12 cellular contexts compared by ENCODE assay signal in genomic region chr10:131805696-131806095, GRCh38.
DNase-seq lines count a peak whose midpoint lies in the region; ATAC-seq and TF ChIP-seq lines count a peak whose summit lies in the region.
"Had no signal": no experiment of that assay in that cellular context is flagged by ENCODE, and none has a peak within 500 bp of the region (broad histone marks: within the 10 kb centered on the region; RNA-seq: fewer than 3 reads in every experiment).

No MANE protein-coding gene starts in this region.

- no CpG with 5 or more reads among the region's 4 CpGs for WGBS in neuronal stem cell (ENCODE audit: extremely low coverage in 2 of 2, insufficient read length in 2 of 2, insufficient replicate concordance in 1 of 2), 2 donors
- 89 to 92% methylated on average over 4 of the region's 4 CpGs for WGBS in upper lobe of left lung, 2 donors
- 86% methylated on average over 4 of the region's 4 CpGs for WGBS in tibial nerve, 2 donors

- peaks cover 28% of the 10 kb centered on the region for H3K4me1 Mint-ChIP-seq in GM23338
- H3K4me1 Mint-ChIP-seq in CD14-positive monocyte, result no peaks in the 10 kb centered on the region
- H3K4me1 Mint-ChIP-seq: B cell; CD4-positive, alpha-beta memory T cell had no signal

- ATAC-seq in GM23338 (no peak), upper lobe of left lung (ENCODE audit: low FRiP score in 2 of 2) (peak; percentile 7 to 20), GM18858 (IDR thresholded peaks at IDR 0.05; ENCODE audit: unreplicated experiment) (no peak)
- ATAC-seq: K562 had no signal

- no peaks in the 10 kb centered on the region for H3K79me1 ChIP-seq in neuronal stem cell (ENCODE audit: low read depth, low read length)

- no peak overlapping the region for H3K4me3 Mint-ChIP-seq in GM23338
- H3K4me3 Mint-ChIP-seq in CD14-positive monocyte, result no peak overlapping the region
- H3K4me3 Mint-ChIP-seq: B cell; CD4-positive, alpha-beta memory T cell had no signal

- H3K9me3 ChIP-seq in neuronal stem cell (replicated peaks in 1 of 2; ENCODE audit: control insufficient read depth in 2 of 2, insufficient read depth in 1 of 2, low read depth in 1 of 2, low read length in 2 of 2), result no peaks in the 10 kb centered on the region
- no peaks in the 10 kb centered on the region for H3K9me3 ChIP-seq in upper lobe of left lung
- no peaks in the 10 kb centered on the region for H3K9me3 ChIP-seq in tibial nerve

- H3K27me3 Mint-ChIP-seq in GM23338 (ENCODE audit: insufficient read depth, low read depth, poor library complexity) (peaks cover 12% of the 10 kb centered on the region), CD14-positive monocyte (ENCODE audit: low read depth in 3 of 3) (peaks cover 4 to 10% (median 9%) of the 10 kb centered on the region in 3 donors)

- H3K9me2 ChIP-seq in GM23338 (ENCODE audit: insufficient read depth), result no peaks in the 10 kb centered on the region

- no peak overlapping the region for H3K27ac ChIP-seq in GM23338 (ENCODE audit: low read depth)
- no peak overlapping the region for H3K27ac ChIP-seq in coronary artery
- no peak overlapping the region for H3K27ac ChIP-seq in neuronal stem cell (replicated peaks; ENCODE audit: low read length)
- H3K27ac ChIP-seq in upper lobe of left lung, result no peak overlapping the region
- no peak overlapping the region for H3K27ac ChIP-seq in tibial nerve

- no peak overlapping the region for H2BK120ac ChIP-seq in neuronal stem cell (ENCODE audit: low read depth, low read length)

- H3K9me3 Mint-ChIP-seq in GM23338 (no peaks in the 10 kb centered on the region), CD14-positive monocyte (peaks cover 0 to 2% (median 0%) of the 10 kb centered on the region in 7 donors)
- H3K9me3 Mint-ChIP-seq: CD4-positive, alpha-beta memory T cell had no signal

- intact Hi-C loops in CD14-positive monocyte (cut with micrococcal nuclease), result no loop called here

- no peak overlapping the region for H2AFZ ChIP-seq in GM23338
- no peak overlapping the region for H2AFZ ChIP-seq in neuronal stem cell (ENCODE audit: low read length)

- H3K4me2 ChIP-seq in GM23338, result peak overlapping the region; percentile 11
- no peak overlapping the region for H3K4me2 ChIP-seq in neuronal stem cell (ENCODE audit: insufficient read depth, low read length, poor library complexity, severe bottlenecking)

- TF ChIP-seq EP300 in upper lobe of left lung (IDR thresholded peaks at IDR 0.05), result no peak
- TF ChIP-seq EP300 in tibial nerve (IDR thresholded peaks at IDR 0.05), result no peak

- TF ChIP-seq CTCF in GM23338 (conservative IDR thresholded peaks at IDR 0.05; ENCODE audit: low read depth in 2 of 2), result no peak
- TF ChIP-seq CTCF in coronary artery (IDR thresholded peaks at IDR 0.05), result no peak
- no peak for TF ChIP-seq CTCF in upper lobe of left lung (IDR thresholded peaks at IDR 0.05)
- TF ChIP-seq CTCF in CD14-positive monocyte (IDR thresholded peaks at IDR 0.05), result no peak
- no peak for TF ChIP-seq CTCF in tibial nerve (IDR thresholded peaks at IDR 0.05)

- H2AK5ac ChIP-seq in neuronal stem cell (ENCODE audit: low read depth, low read length), result peak overlapping the region; percentile 13

- peak overlapping the region; percentile 76 for H2BK5ac ChIP-seq in neuronal stem cell (ENCODE audit: low read length)

- no peaks in the 10 kb centered on the region for H3F3A ChIP-seq in GM23338 (replicated peaks; ENCODE audit: low read depth)

- no peak overlapping the region for H3K4ac ChIP-seq in neuronal stem cell (ENCODE audit: low read length)

- H3K36me3 ChIP-seq in GM23338 (ENCODE audit: insufficient read depth), result no peaks in the 10 kb centered on the region
- H3K36me3 ChIP-seq in neuronal stem cell (replicated peaks in 1 of 2; ENCODE audit: control insufficient read depth in 2 of 2, insufficient read depth in 2 of 2, low read length in 2 of 2), result no peaks in the 10 kb centered on the region
- H3K36me3 ChIP-seq in upper lobe of left lung, result no peaks in the 10 kb centered on the region
- H3K36me3 ChIP-seq in tibial nerve, result no peaks in the 10 kb centered on the region

- no peaks in the 10 kb centered on the region for H3K79me2 ChIP-seq in GM23338 (replicated peaks; ENCODE audit: insufficient read depth)

- H3K27me3 ChIP-seq in GM23338 (ENCODE audit: insufficient read depth) (no peaks in the 10 kb centered on the region), neuronal stem cell (ENCODE audit: control insufficient read depth in 3 of 3, insufficient read depth in 3 of 3, low read depth in 1 of 3, low read length in 3 of 3) (peaks cover 0 to 15% (median 0%) of the 10 kb centered on the region in 3 experiments), upper lobe of left lung (no peaks in the 10 kb centered on the region), tibial nerve (no peaks in the 10 kb centered on the region)

- H3K14ac ChIP-seq in neuronal stem cell (ENCODE audit: low read length), result peak overlapping the region; percentile 63

- H3K4me1 ChIP-seq in GM23338 (ENCODE audit: insufficient read depth), result peaks cover 13% of the 10 kb centered on the region
- no peaks in the 10 kb centered on the region for H3K4me1 ChIP-seq in neuronal stem cell (ENCODE audit: control insufficient read depth in 2 of 2, insufficient read depth in 1 of 2, low read depth in 1 of 2, low read length in 2 of 2)
- no peaks in the 10 kb centered on the region for H3K4me1 ChIP-seq in upper lobe of left lung
- H3K4me1 ChIP-seq in tibial nerve, result no peaks in the 10 kb centered on the region

- peak overlapping the region; percentile 26 for H2BK15ac ChIP-seq in neuronal stem cell (ENCODE audit: low read length)

- TF ChIP-seq POLR2A in upper lobe of left lung (IDR thresholded peaks at IDR 0.05), result no peak
- no peak for TF ChIP-seq POLR2A in tibial nerve (IDR thresholded peaks at IDR 0.05)

- H4K91ac ChIP-seq in neuronal stem cell (ENCODE audit: low read depth, low read length, poor library complexity), result no peak overlapping the region

- H3K4me3 ChIP-seq in GM23338, result no peak overlapping the region
- no peak overlapping the region for H3K4me3 ChIP-seq in coronary artery
- H3K4me3 ChIP-seq in neuronal stem cell (ENCODE audit: low read length in 2 of 2), result no peak overlapping the region
- H3K4me3 ChIP-seq in upper lobe of left lung, result no peak overlapping the region
- H3K4me3 ChIP-seq in tibial nerve, result no peak overlapping the region
- H3K4me3 ChIP-seq: K562 had no signal

- no peak overlapping the region; the same call in 1 of the 2 replicates for H3K27ac Mint-ChIP-seq in GM23338
- no peak overlapping the region for H3K27ac Mint-ChIP-seq in CD14-positive monocyte
- H3K27ac Mint-ChIP-seq: B cell; CD4-positive, alpha-beta memory T cell had no signal

- H3K36me3 Mint-ChIP-seq in GM23338 (ENCODE audit: low read depth), result no peaks in the 10 kb centered on the region
- H3K36me3 Mint-ChIP-seq in CD14-positive monocyte, result no peaks in the 10 kb centered on the region
- H3K36me3 Mint-ChIP-seq: CD4-positive, alpha-beta memory T cell had no signal

- no peak overlapping the region for H2BK12ac ChIP-seq in neuronal stem cell (ENCODE audit: low read length)

- H3K9ac ChIP-seq in neuronal stem cell (ENCODE audit: low read depth, low read length, poor library complexity), result peak overlapping the region; percentile 67

- H4K8ac ChIP-seq in neuronal stem cell (ENCODE audit: low read depth, low read length), result no peak overlapping the region

- H4K20me1 ChIP-seq in GM23338 (replicated peaks; ENCODE audit: insufficient read depth), result no peaks in the 10 kb centered on the region

- H3K23ac ChIP-seq in neuronal stem cell (ENCODE audit: low read depth, low read length, poor library complexity), result no peak overlapping the region

- DNase-seq in GM23338 (ENCODE audit: low spot score) (no peak), coronary artery (ENCODE audit: low spot score) (peak; percentile 28), neuronal stem cell (ENCODE audit: low spot score) (no peak), upper lobe of left lung (no peak), CD14-positive monocyte (ENCODE audit: low spot score) (no peak), tibial nerve (ENCODE audit: low spot score in 2 of 2) (no peak)
- DNase-seq: C1 segment of cervical spinal cord; CD4-positive, alpha-beta memory T cell; DMS79 had no signal

- H3K18ac ChIP-seq in neuronal stem cell (ENCODE audit: low read length), result peak overlapping the region; percentile 76

TF ChIP-seq in GM23338, 12 proteins besides CTCF, POLR2A, EP300 and RAD21 (continues in another document):
- TF ChIP-seq ZNF114 (CRISPR knock-in tag; IDR thresholded peaks at IDR 0.05), result no peak
- TF ChIP-seq JUNB (IDR thresholded peaks at IDR 0.05; ENCODE audit: unreplicated experiment), result no peak
- TF ChIP-seq NANOG (IDR thresholded peaks at IDR 0.05; ENCODE audit: borderline replicate concordance), result no peak
- TF ChIP-seq ETS1 (IDR thresholded peaks at IDR 0.05), result no peak
- no peak for TF ChIP-seq EZH2phosphoT487 (IDR thresholded peaks at IDR 0.05; ENCODE audit: unreplicated experiment)
- no peak for TF ChIP-seq STAT1 (IDR thresholded peaks at IDR 0.05; ENCODE audit: unreplicated experiment)

Comparison
In these comparisons a context has a peak if more than half of its experiments do, and no peak if none do; other contexts are left out.
1. ATAC-seq: peak in upper lobe of left lung (2 of 2); none in GM23338 (single experiment) and GM18858 (single experiment).